ENCODE assay signal across 20 cellular contexts in the genomic region with DNA sequence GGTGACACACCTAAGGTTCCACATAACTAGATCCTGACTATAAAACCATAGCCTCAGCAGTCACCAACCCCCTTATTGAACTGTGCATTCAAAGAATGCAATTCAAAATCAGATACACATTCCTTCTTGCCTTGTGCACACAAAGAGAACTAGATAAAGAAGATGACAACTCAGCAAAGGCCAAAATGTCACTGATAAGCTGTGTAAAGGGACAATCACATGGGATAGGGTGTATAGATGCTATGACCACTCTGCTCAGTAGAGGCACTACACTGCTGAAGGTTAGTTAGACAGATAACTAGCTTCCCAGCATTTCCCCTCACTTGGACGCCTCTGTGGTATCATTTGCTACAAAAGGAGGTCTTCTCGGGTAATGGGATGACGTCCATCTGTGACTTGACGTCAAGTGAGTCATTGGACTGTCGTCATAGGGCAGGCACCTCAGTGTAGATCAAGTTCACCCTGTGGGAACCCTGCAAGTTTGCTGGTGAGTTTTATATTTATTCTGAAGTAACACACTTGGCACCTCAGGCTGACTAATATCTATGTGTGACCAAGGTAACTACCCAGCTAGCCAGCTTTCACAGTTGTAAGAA.
DNase-seq lines count a peak whose midpoint lies in the region; ATAC-seq, FAIRE-seq and TF ChIP-seq lines count a peak whose summit lies in the region.
"Had no signal": no experiment of that assay in that cellular context is flagged by ENCODE, and none has a peak within 500 bp of the region (broad histone marks: within the 10 kb centered on the region; RNA-seq: fewer than 3 reads in every experiment).

No MANE protein-coding gene starts in this region.

- no peak for TF ChIP-seq RAD21 in HepG2 (CRISPR knock-in tag; IDR thresholded peaks at IDR 0.05)

- TF ChIP-seq EP300 in HepG2 (IDR thresholded peaks at IDR 0.05; ENCODE audit: low read depth in 2 of 2, low read length in 2 of 2) (no peak), HepG2 (CRISPR knock-in tag; IDR thresholded peaks at IDR 0.05; ENCODE audit: borderline replicate concordance) (no peak)

- no peaks in the 10 kb centered on the region for H3F3A ChIP-seq in PC-3 (ENCODE audit: low read length, unreplicated experiment)

- no peaks in the 10 kb centered on the region for H3K4me1 Mint-ChIP-seq in stimulated activated naive CD8-positive, alpha-beta T cell treated with anti-CD3 and anti-CD28 coated beads, Interleukin-15, amount 100 ng/mL, for 72 hours
- H3K4me1 Mint-ChIP-seq: T-cell had no signal

- no peak overlapping the region for H3K4me2 ChIP-seq in PC-3 (ENCODE audit: low read length)
- no peak overlapping the region for H3K4me2 ChIP-seq in HepG2 (ENCODE audit: low read depth, low read length)
- H3K4me2 ChIP-seq: PC-9 had no signal

- H3K27me3 Mint-ChIP-seq in stimulated activated naive CD8-positive, alpha-beta T cell treated with anti-CD3 and anti-CD28 coated beads, Interleukin-15, amount 100 ng/mL, for 72 hours: no peaks in the 10 kb centered on the region

- H4K20me1 ChIP-seq in PC-3 (ENCODE audit: low read length): no peaks in the 10 kb centered on the region
- H4K20me1 ChIP-seq in HepG2 (ENCODE audit: insufficient read depth, low read length): no peaks in the 10 kb centered on the region

- H3K79me2 ChIP-seq in PC-3 (ENCODE audit: low read length): no peaks in the 10 kb centered on the region
- no peaks in the 10 kb centered on the region for H3K79me2 ChIP-seq in HepG2 (ENCODE audit: insufficient read depth, low read length)

- H3K4me3 ChIP-seq in PC-3 (ENCODE audit: low read length): no peak overlapping the region
- H3K4me3 ChIP-seq in HepG2 (replicated peaks in 1 of 3; ENCODE audit: insufficient read depth in 1 of 3, low read depth in 2 of 3, low read length in 3 of 3): no peak overlapping the region
- H3K4me3 ChIP-seq: PC-9, SK-N-MC had no signal

- FAIRE-seq in HepG2 (lab: Jason Lieb, UNC) (peak; percentile 70), H54 (lab: Jason Lieb, UNC) (no peak)

- TF ChIP-seq POLR2A in HepG2 (IDR thresholded peaks at IDR 0.05; ENCODE audit: insufficient read depth in 1 of 2, low read depth in 2 of 2, low read length in 2 of 2) (no peak), H54 (IDR thresholded peaks at IDR 0.05; ENCODE audit: low read depth, low read length) (no peak)

- peak; percentile 14 for ATAC-seq in stimulated activated naive CD8-positive, alpha-beta T cell treated with anti-CD3 and anti-CD28 coated beads, Interleukin-15, Interleukin-2, amounts not matched to agents 100 U/mL and 50 U/mL, for 24 hours
- ATAC-seq in stimulated activated naive CD8-positive, alpha-beta T cell treated with anti-CD3 and anti-CD28 coated beads, Interleukin-15, amount 100 ng/mL, for 72 hours: no peak
- ATAC-seq in PC-3 (no peak), HepG2 (peak; percentile 98), GM19397 (IDR thresholded peaks at IDR 0.05; ENCODE audit: unreplicated experiment) (no peak), HG02798 (IDR thresholded peaks at IDR 0.05; ENCODE audit: poor library complexity, unreplicated experiment) (no peak)
- ATAC-seq: T-cell had no signal

- H3K36me3 ChIP-seq in PC-3 (ENCODE audit: low read depth, low read length) (no peaks in the 10 kb centered on the region), HepG2 (replicated peaks in 1 of 2; ENCODE audit: control insufficient read depth in 1 of 2, insufficient read depth in 2 of 2, low read length in 2 of 2) (no peaks in the 10 kb centered on the region)

- H3K9me3 Mint-ChIP-seq in stimulated activated naive CD8-positive, alpha-beta T cell treated with anti-CD3 and anti-CD28 coated beads, Interleukin-15, amount 100 ng/mL, for 72 hours: no peaks in the 10 kb centered on the region

- H3K27ac ChIP-seq in PC-3 (ENCODE audit: low read length) (no peak overlapping the region), HepG2 (ENCODE audit: extremely low read length, insufficient read depth, low read length) (no peak overlapping the region)
- H3K27ac ChIP-seq: 22Rv1, PC-9, SK-N-MC had no signal

- POLR2A ChIA-PET in PC-3 (lab: Charles Lee; ENCODE audit: unreplicated experiment): no interaction called here
- POLR2A ChIA-PET in HepG2 (lab: Yijun Ruan, JAX): no interaction called here

- no peaks in the 10 kb centered on the region for H3K9me3 ChIP-seq in PC-3 (ENCODE audit: low read length)
- no peaks in the 10 kb centered on the region for H3K9me3 ChIP-seq in HepG2 (ENCODE audit: low read length)

- in situ Hi-C loops in HepG2 (cut with HindIII; ENCODE audit: extremely low pct_ligation_motif_present, low pct_unique_long_range_greater_than_20kb): loop anchor here (10.0 kb wide), 1 partner anchor 416 kb away; no protein-coding TSS in a partner anchor

- H3K9ac ChIP-seq in PC-3 (ENCODE audit: low read length): no peak overlapping the region
- H3K9ac ChIP-seq in HepG2 (ENCODE audit: insufficient read depth, low read depth, low read length): no peak overlapping the region

- H2AFZ ChIP-seq in PC-3 (ENCODE audit: low read length) (no peak overlapping the region), HepG2 (ENCODE audit: low read length) (no peak overlapping the region)
- H2AFZ ChIP-seq: PC-9 had no signal

- no peak for DNase-seq in stimulated activated naive CD8-positive, alpha-beta T cell treated with anti-CD3 and anti-CD28 coated beads, Interleukin-15, Interleukin-2, amounts not matched to agents 100 U/mL and 50 U/mL, for 24 hours
- DNase-seq in stimulated activated naive CD8-positive, alpha-beta T cell treated with anti-CD3 and anti-CD28 coated beads, Interleukin-15, amount 100 ng/mL, for 72 hours: no peak
- no peak for DNase-seq in PC-3
- peak; percentile 75 for DNase-seq in HepG2 (ENCODE audit: low spot score)
- DNase-seq in stimulated activated CD4-positive, alpha-beta T cell treated with anti-CD3 and anti-CD28 coated beads, Interleukin-15, amount 100 ng/mL, for 24 hours: no peak
- no peak for DNase-seq in H54 (ENCODE audit: insufficient read length, low spot score)
- DNase-seq: C1 segment of cervical spinal cord; HCEC 1CT; KBM-7; NCI-H1436 treated with DMSO at 0.1 percent for 48 hours; NCI-H2081 treated with DMSO at 0.1 percent for 48 hours; NCI-H2227 treated with DMSO at 0.1 percent for 48 hours; NCI-H526 treated with DMSO at 0.1 percent for 48 hours; NK-92 treated with Interleukin-12 subunit alpha and Interleukin-12 subunit beta, amount 100 ng/mL, for 24 hours; T-cell had no signal

- H3K27me3 ChIP-seq in PC-3 (ENCODE audit: low read length) (no peaks in the 10 kb centered on the region), HepG2 (ENCODE audit: control insufficient read depth in 1 of 2, insufficient read depth in 2 of 2, low read length in 2 of 2) (no peaks in the 10 kb centered on the region)

- intact Hi-C loops in PC-3 (cut with micrococcal nuclease) (no loop called here), HepG2 (cut with micrococcal nuclease; ENCODE audit: unreplicated experiment) (no loop called here)

- WGBS in HepG2 (ENCODE audit: low lambda C conversion rate): 0% methylated on average over 5 of the region's 5 CpGs

- H3K4me3 Mint-ChIP-seq in stimulated activated naive CD8-positive, alpha-beta T cell treated with anti-CD3 and anti-CD28 coated beads, Interleukin-15, amount 100 ng/mL, for 72 hours: no peak overlapping the region
- H3K4me3 Mint-ChIP-seq: T-cell had no signal

- CTCF ChIA-PET in PC-3 (lab: Charles Lee) (no interaction called here), HepG2 (lab: Yijun Ruan, JAX; ENCODE audit: low intra/inter-chr PET ratio, low total read pairs) (no interaction called here)

- H3K9me2 ChIP-seq in PC-3 (replicated peaks; ENCODE audit: low read length): no peaks in the 10 kb centered on the region

- BruUV-seq in PC-3 (replicated peaks; lab: Mats Ljungman, UMichigan): no TSS peak
- BruUV-seq in HepG2 (replicated peaks; lab: Mats Ljungman, UMichigan): no TSS peak

- no peak overlapping the region for H3K27ac Mint-ChIP-seq in stimulated activated naive CD8-positive, alpha-beta T cell treated with anti-CD3 and anti-CD28 coated beads, Interleukin-15, amount 100 ng/mL, for 72 hours
- H3K27ac Mint-ChIP-seq: T-cell had no signal

- TF ChIP-seq CTCF in PC-3 (conservative IDR thresholded peaks at IDR 0.05; ENCODE audit: low read depth, low read length) (peak; percentile 14; the same call in 1 of the 2 replicates), HepG2 (CRISPR knock-in tag; IDR thresholded peaks at IDR 0.05) (peak; percentile 7; the same call in 1 of the 2 replicates)

- H3K4me1 ChIP-seq in PC-3 (ENCODE audit: insufficient read depth, low read length): no peaks in the 10 kb centered on the region
- H3K4me1 ChIP-seq in HepG2 (ENCODE audit: insufficient read depth, low read length): peaks cover 7% of the 10 kb centered on the region; the same call in 1 of the 2 replicates

TF ChIP-seq in HepG2, 621 proteins besides CTCF, POLR2A, EP300 and RAD21 (continues in another document):
- TF ChIP-seq SP5 (CRISPR knock-in tag; IDR thresholded peaks at IDR 0.05; ENCODE audit: borderline replicate concordance, low read depth) (no peak), FOXA3 (CRISPR knock-in tag; IDR thresholded peaks at IDR 0.05) (peak; percentile 12; the same call in 1 of the 2 replicates), ZZZ3 (CRISPR knock-in tag; IDR thresholded peaks at IDR 0.05; ENCODE audit: borderline replicate concordance) (no peak), TARDBP (CRISPR knock-in tag; IDR thresholded peaks at IDR 0.05) (no peak), ZNF556 (CRISPR knock-in tag; IDR thresholded peaks at IDR 0.05; ENCODE audit: borderline replicate concordance) (no peak), FOSL2 (CRISPR knock-in tag; IDR thresholded peaks at IDR 0.05) (0 out of 2 replicates have a peak, but pooled peaks have one; percentile 18), GFI1 (CRISPR knock-in tag; IDR thresholded peaks at IDR 0.05; ENCODE audit: borderline replicate concordance) (peak; percentile 39; the same call in 1 of the 2 replicates), ZNF12 (CRISPR knock-in tag; IDR thresholded peaks at IDR 0.05) (no peak), TGIF2 (CRISPR knock-in tag; IDR thresholded peaks at IDR 0.05) (no peak), LBX2 (CRISPR knock-in tag; IDR thresholded peaks at IDR 0.05; ENCODE audit: borderline replicate concordance) (no peak), TEAD3 (CRISPR knock-in tag; optimal IDR thresholded peaks at IDR 0.05; ENCODE audit: borderline replicate concordance) (peak; percentile 42), PHF8 (CRISPR knock-in tag; IDR thresholded peaks at IDR 0.05) (no peak), ZNF333 (CRISPR knock-in tag; IDR thresholded peaks at IDR 0.05; ENCODE audit: borderline replicate concordance) (no peak), DNMT3B (CRISPR knock-in tag; conservative IDR thresholded peaks at IDR 0.05) (no peak)

Comparison
In these comparisons a context has a peak if more than half of its experiments do, and no peak if none do; other contexts are left out.
1. ATAC-seq: peak in stimulated activated naive CD8-positive, alpha-beta T cell treated with anti-CD3 and anti-CD28 coated beads, Interleukin-15, Interleukin-2, amounts not matched to agents 100 U/mL and 50 U/mL, for 24 hours (single experiment) and HepG2 (single experiment); none in stimulated activated naive CD8-positive, alpha-beta T cell treated with anti-CD3 and anti-CD28 coated beads, Interleukin-15, amount 100 ng/mL, for 72 hours (single experiment), PC-3 (single experiment), GM19397 (single experiment) and HG02798 (single experiment).